Comparison of ENCODE assay signal across 15 cellular contexts in genomic region chr9:114869845-114870244, GRCh38.
DNase-seq lines count a peak whose midpoint lies in the region; ATAC-seq, FAIRE-seq and TF ChIP-seq lines count a peak whose summit lies in the region.
"Had no signal": no experiment of that assay in that cellular context is flagged by ENCODE, and none has a peak within 500 bp of the region (broad histone marks: within the 10 kb centered on the region; RNA-seq: fewer than 3 reads in every experiment).

No MANE protein-coding gene starts in this region.

- H3K79me1 ChIP-seq in trophoblast cell (ENCODE audit: low read length), result peaks cover 3% of the 10 kb centered on the region

- peak; percentile 30 for DNase-seq in activated effector memory CD4-positive, alpha-beta T cell treated with Interleukin-2 at 50 U/mL for 16 hours
- DNase-seq in activated effector memory CD4-positive, alpha-beta T cell treated with anti-CD3 and anti-CD28 coated beads, Interleukin-2, amount 50 U/mL, for 16 hours, result no peak
- DNase-seq in NCI-H526 treated with DMSO at 0.1 percent for 48 hours (lab: John Stamatoyannopoulos, UW), result peak; percentile 38
- DNase-seq in central memory CD8-positive, alpha-beta T cell (ENCODE audit: low spot score in 2 of 2), result no peak
- DNase-seq in trophoblast cell, result no peak
- no peak for DNase-seq in NCI-H2227 (lab: John Stamatoyannopoulos, UW; ENCODE audit: unreplicated experiment)
- DNase-seq in D721Med (ENCODE audit: insufficient read length, low spot score), result no peak
- DNase-seq: activated CD8-positive, alpha-beta memory T cell treated with anti-CD3 and anti-CD28 coated beads, Interleukin-2, amount 50 U/mL, for 48 hours; H7; Kasumi-1 had no signal

- no peak for FAIRE-seq in D721Med (lab: Jason Lieb, UNC)
- FAIRE-seq: bronchial epithelial cell, islet of Langerhans had no signal

- no CpG with 5 or more reads among the region's 3 CpGs for WGBS in trophoblast cell (ENCODE audit: extremely low coverage, insufficient coverage, insufficient read length)

- H3K27me3 ChIP-seq in trophoblast cell (ENCODE audit: insufficient read depth, low read length), result no peaks in the 10 kb centered on the region
- H3K27me3 ChIP-seq: esophagus muscularis mucosa, neutrophil had no signal

- TF ChIP-seq CTCF in D721Med (IDR thresholded peaks at IDR 0.05; ENCODE audit: insufficient read depth, missing control alignments), result no peak

- peak overlapping the region; percentile 68 for H3K14ac ChIP-seq in trophoblast cell (ENCODE audit: low read length)

- H3K27ac Mint-ChIP-seq in central memory CD8-positive, alpha-beta T cell (ENCODE audit: low read depth), result peak overlapping the region; percentile 51

- H3K27ac ChIP-seq in trophoblast cell (ENCODE audit: low read depth, low read length), result no peak overlapping the region
- H3K27ac ChIP-seq: esophagus muscularis mucosa, neutrophil had no signal

- no peak overlapping the region for H3K4me2 ChIP-seq in trophoblast cell (ENCODE audit: low read length)

- peak overlapping the region; percentile 67 for H4K91ac ChIP-seq in trophoblast cell (ENCODE audit: low read depth, low read length)

- no peak overlapping the region for H2BK5ac ChIP-seq in trophoblast cell (ENCODE audit: low read depth, low read length, poor library complexity)

- H3K36me3 Mint-ChIP-seq in central memory CD8-positive, alpha-beta T cell (ENCODE audit: insufficient read depth), result no peaks in the 10 kb centered on the region

- H3K36me3 ChIP-seq in trophoblast cell (ENCODE audit: control insufficient read depth in 1 of 2, insufficient read depth in 2 of 2, low read length in 2 of 2), result no peaks in the 10 kb centered on the region
- H3K36me3 ChIP-seq: esophagus muscularis mucosa, neutrophil had no signal

- H3K4me3 ChIP-seq in trophoblast cell (ENCODE audit: low read depth, low read length), result no peak overlapping the region
- H3K4me3 ChIP-seq: esophagus muscularis mucosa had no signal

- H3K4me1 Mint-ChIP-seq in central memory CD8-positive, alpha-beta T cell, result peaks cover 26% of the 10 kb centered on the region

- H2AFZ ChIP-seq in trophoblast cell (ENCODE audit: insufficient read depth, low read length, poor library complexity), result peak overlapping the region; percentile 58

- H2AK5ac ChIP-seq in trophoblast cell (ENCODE audit: low read length), result no peak overlapping the region

- peaks cover 2% of the 10 kb centered on the region for H3K79me2 ChIP-seq in trophoblast cell (ENCODE audit: control insufficient read depth, insufficient read depth, low read length, poor library complexity)

- no peak overlapping the region for H3K18ac ChIP-seq in trophoblast cell (ENCODE audit: low read length)

- H3K23ac ChIP-seq in trophoblast cell (ENCODE audit: low read length), result no peak overlapping the region

- H4K8ac ChIP-seq in trophoblast cell (ENCODE audit: low read depth, low read length), result peak overlapping the region; percentile 82

- peaks cover 0 to 6% of the 10 kb centered on the region in 2 experiments for H3K4me1 ChIP-seq in trophoblast cell (ENCODE audit: control insufficient read depth in 1 of 2, insufficient read depth in 2 of 2, low read length in 2 of 2)
- H3K4me1 ChIP-seq: esophagus muscularis mucosa had no signal

- H4K12ac ChIP-seq in trophoblast cell (ENCODE audit: low read depth, low read length), result peak overlapping the region; percentile 64

- peak overlapping the region; percentile 54 for H3K4me3 Mint-ChIP-seq in central memory CD8-positive, alpha-beta T cell

- peaks cover 13% of the 10 kb centered on the region for H3K9me3 Mint-ChIP-seq in central memory CD8-positive, alpha-beta T cell

- H3K4ac ChIP-seq in trophoblast cell (ENCODE audit: low read depth, low read length), result no peak overlapping the region

- H3K9me3 ChIP-seq in trophoblast cell (ENCODE audit: insufficient read depth, low read depth, low read length), result no peaks in the 10 kb centered on the region
- H3K9me3 ChIP-seq: esophagus muscularis mucosa, neutrophil had no signal

- peak overlapping the region; percentile 15 for H2BK12ac ChIP-seq in trophoblast cell (ENCODE audit: low read length)

- H3K27me3 Mint-ChIP-seq in central memory CD8-positive, alpha-beta T cell, result no peaks in the 10 kb centered on the region

- peak overlapping the region; percentile 24 for H2BK120ac ChIP-seq in trophoblast cell (ENCODE audit: insufficient read depth, low read length, poor library complexity)

- no peak overlapping the region for H3K9ac ChIP-seq in trophoblast cell (ENCODE audit: low read length)

- ATAC-seq in central memory CD8-positive, alpha-beta T cell (replicated peaks; ENCODE audit: extremely low read depth, poor library complexity, severe bottlenecking), result no peak
- no peak for ATAC-seq in GM18873 (IDR thresholded peaks at IDR 0.05; ENCODE audit: low FRiP score, unreplicated experiment)

Comparison
In these comparisons a context has a peak if more than half of its experiments do, and no peak if none do; other contexts are left out.
1. DNase-seq: peak in activated effector memory CD4-positive, alpha-beta T cell treated with Interleukin-2 at 50 U/mL for 16 hours (single experiment) and NCI-H526 treated with DMSO at 0.1 percent for 48 hours (single experiment); none in activated effector memory CD4-positive, alpha-beta T cell treated with anti-CD3 and anti-CD28 coated beads, Interleukin-2, amount 50 U/mL, for 16 hours (single experiment), central memory CD8-positive, alpha-beta T cell (0 of 2), trophoblast cell (0 of 2), NCI-H2227 (single experiment) and D721Med (single experiment).